1 cellular context compared by ENCODE assay signal in genomic region chr1:26288311-26288941, GRCh38.
TF ChIP-seq lines count a peak whose summit lies in the region.

No MANE protein-coding gene starts in this region.

TF ChIP-seq in GM23338, 12 proteins besides CTCF, POLR2A, EP300 and RAD21:
- TF ChIP-seq, protein P1, sequence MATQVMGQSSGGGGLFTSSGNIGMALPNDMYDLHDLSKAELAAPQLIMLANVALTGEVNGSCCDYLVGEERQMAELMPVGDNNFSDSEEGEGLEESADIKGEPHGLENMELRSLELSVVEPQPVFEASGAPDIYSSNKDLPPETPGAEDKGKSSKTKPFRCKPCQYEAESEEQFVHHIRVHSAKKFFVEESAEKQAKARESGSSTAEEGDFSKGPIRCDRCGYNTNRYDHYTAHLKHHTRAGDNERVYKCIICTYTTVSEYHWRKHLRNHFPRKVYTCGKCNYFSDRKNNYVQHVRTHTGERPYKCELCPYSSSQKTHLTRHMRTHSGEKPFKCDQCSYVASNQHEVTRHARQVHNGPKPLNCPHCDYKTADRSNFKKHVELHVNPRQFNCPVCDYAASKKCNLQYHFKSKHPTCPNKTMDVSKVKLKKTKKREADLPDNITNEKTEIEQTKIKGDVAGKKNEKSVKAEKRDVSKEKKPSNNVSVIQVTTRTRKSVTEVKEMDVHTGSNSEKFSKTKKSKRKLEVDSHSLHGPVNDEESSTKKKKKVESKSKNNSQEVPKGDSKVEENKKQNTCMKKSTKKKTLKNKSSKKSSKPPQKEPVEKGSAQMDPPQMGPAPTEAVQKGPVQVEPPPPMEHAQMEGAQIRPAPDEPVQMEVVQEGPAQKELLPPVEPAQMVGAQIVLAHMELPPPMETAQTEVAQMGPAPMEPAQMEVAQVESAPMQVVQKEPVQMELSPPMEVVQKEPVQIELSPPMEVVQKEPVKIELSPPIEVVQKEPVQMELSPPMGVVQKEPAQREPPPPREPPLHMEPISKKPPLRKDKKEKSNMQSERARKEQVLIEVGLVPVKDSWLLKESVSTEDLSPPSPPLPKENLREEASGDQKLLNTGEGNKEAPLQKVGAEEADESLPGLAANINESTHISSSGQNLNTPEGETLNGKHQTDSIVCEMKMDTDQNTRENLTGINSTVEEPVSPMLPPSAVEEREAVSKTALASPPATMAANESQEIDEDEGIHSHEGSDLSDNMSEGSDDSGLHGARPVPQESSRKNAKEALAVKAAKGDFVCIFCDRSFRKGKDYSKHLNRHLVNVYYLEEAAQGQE (IDR thresholded peaks at IDR 0.05; ENCODE audit: unreplicated experiment) = no peak
- no peak for TF ChIP-seq CREB1 (CRISPR knock-in tag; IDR thresholded peaks at IDR 0.05; ENCODE audit: low read depth)
- no peak for TF ChIP-seq NANOG (IDR thresholded peaks at IDR 0.05; ENCODE audit: borderline replicate concordance)
- no peak for TF ChIP-seq ZNF462 (CRISPR knock-in tag; IDR thresholded peaks at IDR 0.05)
- no peak for TF ChIP-seq ZNF331 (CRISPR knock-in tag; IDR thresholded peaks at IDR 0.05; ENCODE audit: low read depth)
- TF ChIP-seq, protein P2, sequence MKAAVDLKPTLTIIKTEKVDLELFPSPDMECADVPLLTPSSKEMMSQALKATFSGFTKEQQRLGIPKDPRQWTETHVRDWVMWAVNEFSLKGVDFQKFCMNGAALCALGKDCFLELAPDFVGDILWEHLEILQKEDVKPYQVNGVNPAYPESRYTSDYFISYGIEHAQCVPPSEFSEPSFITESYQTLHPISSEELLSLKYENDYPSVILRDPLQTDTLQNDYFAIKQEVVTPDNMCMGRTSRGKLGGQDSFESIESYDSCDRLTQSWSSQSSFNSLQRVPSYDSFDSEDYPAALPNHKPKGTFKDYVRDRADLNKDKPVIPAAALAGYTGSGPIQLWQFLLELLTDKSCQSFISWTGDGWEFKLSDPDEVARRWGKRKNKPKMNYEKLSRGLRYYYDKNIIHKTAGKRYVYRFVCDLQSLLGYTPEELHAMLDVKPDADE (IDR thresholded peaks at IDR 0.05) = no peak
- TF ChIP-seq EZH2phosphoT487 (IDR thresholded peaks at IDR 0.05; ENCODE audit: unreplicated experiment) = no peak
- TF ChIP-seq ZNF114 (CRISPR knock-in tag; IDR thresholded peaks at IDR 0.05) = no peak
- no peak for TF ChIP-seq EZH2 (IDR thresholded peaks at IDR 0.05; ENCODE audit: low read depth, unreplicated experiment)
- no peak for TF ChIP-seq POLR2AphosphoS5 (IDR thresholded peaks at IDR 0.05; ENCODE audit: low read depth)
- TF ChIP-seq STAT1 (IDR thresholded peaks at IDR 0.05; ENCODE audit: unreplicated experiment) = no peak
- no peak for TF ChIP-seq JUNB (IDR thresholded peaks at IDR 0.05; ENCODE audit: unreplicated experiment)
